ENCODE assay signal across 13 cellular contexts in the genomic region with DNA sequence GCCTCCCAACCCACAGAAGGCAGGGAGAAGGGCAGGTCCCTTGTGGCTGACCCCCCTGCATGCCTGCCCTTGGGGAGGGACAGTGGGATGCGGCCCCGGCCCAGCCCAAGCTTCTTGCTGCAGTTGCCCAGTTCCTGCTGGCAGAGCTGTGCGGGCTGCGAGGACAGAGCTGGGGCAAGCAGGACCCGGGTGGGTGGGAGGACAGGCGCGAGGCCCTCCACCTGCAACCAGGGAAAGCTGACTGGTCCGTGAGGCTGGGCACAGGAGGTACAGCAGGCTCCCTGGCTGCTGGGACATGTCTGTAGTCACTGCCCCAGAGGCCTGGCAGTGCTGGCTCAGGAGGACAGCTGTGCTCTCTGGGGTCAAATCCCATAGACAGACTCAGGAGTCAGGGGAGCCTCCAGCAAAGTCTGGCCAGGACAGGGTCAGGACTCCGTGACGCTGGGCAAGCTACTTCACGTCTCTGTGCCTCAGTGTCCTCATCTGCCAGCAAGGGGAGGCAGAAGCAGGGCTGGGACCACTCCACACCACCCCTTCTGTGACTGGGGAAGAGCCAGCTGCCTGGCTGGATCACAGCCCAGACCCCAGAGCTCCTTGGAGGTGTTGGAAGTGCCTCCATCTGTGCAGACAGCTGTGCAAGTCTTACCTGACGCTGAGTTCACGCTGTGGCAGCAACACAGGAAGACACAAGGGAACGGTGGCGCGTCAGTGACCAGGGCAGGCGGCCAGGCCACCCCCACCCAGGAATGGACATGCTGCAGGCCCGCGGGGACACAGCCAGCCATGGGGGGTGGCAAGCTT. TPM values are rescaled to one million over a fixed set of nuclear protein-coding genes. Genes with fewer than 3 reads are reported as not detected.
DNase-seq lines count a peak whose midpoint lies in the region; ATAC-seq and TF ChIP-seq lines count a peak whose summit lies in the region.
"Had no signal": no experiment of that assay in that cellular context is flagged by ENCODE, and none has a peak within 500 bp of the region (broad histone marks: within the 10 kb centered on the region; RNA-seq: fewer than 3 reads in every experiment).

No MANE protein-coding gene starts in this region.

- no peak for DNase-seq in activated CD8-positive, alpha-beta memory T cell treated with anti-CD3 and anti-CD28 coated beads, Interleukin-2, amount 10 ng/mL, durations not matched to agents 7 days and 5 days
- DNase-seq in activated CD8-positive, alpha-beta memory T cell treated with anti-CD3 and anti-CD28 coated beads for 24 hours = no peak
- DNase-seq in ascending aorta (ENCODE audit: low spot score in 2 of 2) (peak in 1 of 2 donors; percentile 61), lower lobe of right lung (no peak), transverse colon (no peak), kidney tubule cell (ENCODE audit: low spot score) (no peak), MG63 (no peak)
- DNase-seq: activated T-cell treated with anti-CD3 and anti-CD28 coated beads for 4 hours; anterior cingulate cortex; effector CD8-positive, alpha-beta T cell; NCI-H2227 treated with DMSO at 0.1 percent for 48 hours had no signal

- CTCF ChIA-PET in activated CD8-positive, alpha-beta memory T cell treated with anti-CD3 and anti-CD28 coated beads, Interleukin-2, amount 10 ng/mL, durations not matched to agents 7 days and 5 days (lab: Charles Lee) = interaction anchor here (1.1 kb wide), 1 partner anchor 79 kb away, joined by 3 read pairs; no protein-coding TSS in a partner anchor

- peaks cover 24% of the 10 kb centered on the region for H3K4me1 Mint-ChIP-seq in activated CD8-positive, alpha-beta memory T cell treated with anti-CD3 and anti-CD28 coated beads, Interleukin-2, amount 10 ng/mL, durations not matched to agents 7 days and 5 days

- H3K27ac ChIP-seq in ascending aorta (peak overlapping the region; percentile 1 to 53), lower lobe of right lung (peak overlapping the region; percentile 79), transverse colon (peak overlapping the region; percentile 67 to 74 (median 70))

- no peaks in the 10 kb centered on the region for H3K9me3 Mint-ChIP-seq in activated CD8-positive, alpha-beta memory T cell treated with anti-CD3 and anti-CD28 coated beads, Interleukin-2, amount 10 ng/mL, durations not matched to agents 7 days and 5 days (ENCODE audit: low read depth)

- H3K4me3 ChIP-seq in ascending aorta = no peak overlapping the region
- no peak overlapping the region for H3K4me3 ChIP-seq in lower lobe of right lung
- no peak overlapping the region for H3K4me3 ChIP-seq in transverse colon
- no peak overlapping the region for H3K4me3 ChIP-seq in MG63
- H3K4me3 ChIP-seq: thoracic aorta had no signal

- ATAC-seq in activated CD8-positive, alpha-beta memory T cell treated with anti-CD3 and anti-CD28 coated beads, Interleukin-2, amount 10 ng/mL, durations not matched to agents 7 days and 5 days = no peak
- ATAC-seq in lower lobe of right lung = no peak
- ATAC-seq in HG02610 (IDR thresholded peaks at IDR 0.05; ENCODE audit: unreplicated experiment) = no peak

- H3K36me3 ChIP-seq in ascending aorta (peaks cover 52 to 69% of the 10 kb centered on the region in 2 donors), lower lobe of right lung (peaks cover 74% of the 10 kb centered on the region), transverse colon (peaks cover 0 to 34% (median 13%) of the 10 kb centered on the region in 4 donors), MG63 (peaks cover 74% of the 10 kb centered on the region)

- 90% methylated on average over 17 of the region's 19 CpGs; no CpG with 5 or more reads in 1 of the 2 donors for WGBS in transverse colon (ENCODE audit: low coverage in 1 of 2), 2 donors

- TF ChIP-seq POLR2A in transverse colon (IDR thresholded peaks at IDR 0.05) = no peak

- H3K27me3 Mint-ChIP-seq in activated CD8-positive, alpha-beta memory T cell treated with anti-CD3 and anti-CD28 coated beads, Interleukin-2, amount 10 ng/mL, durations not matched to agents 7 days and 5 days = no peaks in the 10 kb centered on the region

- no peak for TF ChIP-seq CTCF in ascending aorta (IDR thresholded peaks at IDR 0.05)
- no peak for TF ChIP-seq CTCF in lower lobe of right lung (IDR thresholded peaks at IDR 0.05)
- TF ChIP-seq CTCF in transverse colon (IDR thresholded peaks at IDR 0.05) = no peak

- peaks cover 11% of the 10 kb centered on the region for H3K36me3 Mint-ChIP-seq in activated CD8-positive, alpha-beta memory T cell treated with anti-CD3 and anti-CD28 coated beads, Interleukin-2, amount 10 ng/mL, durations not matched to agents 7 days and 5 days

- H3K4me1 ChIP-seq in ascending aorta (peaks cover 0 to 10% of the 10 kb centered on the region in 2 donors), lower lobe of right lung (peaks cover 39% of the 10 kb centered on the region), transverse colon (peaks cover 4 to 11% (median 9%) of the 10 kb centered on the region in 4 donors)

- in situ Hi-C loops in transverse colon (cut with MboI; ENCODE audit: low pct_ligation_motif_present in 1 of 4, low pct_unique_long_range_greater_than_20kb in 1 of 4, low sequenced_read_pairs in 3 of 4) = no loop called here

- H3K27me3 ChIP-seq in ascending aorta (no peaks in the 10 kb centered on the region), lower lobe of right lung (ENCODE audit: low read depth) (no peaks in the 10 kb centered on the region), transverse colon (no peaks in the 10 kb centered on the region), MG63 (no peaks in the 10 kb centered on the region)

- no peak for TF ChIP-seq EP300 in transverse colon (IDR thresholded peaks at IDR 0.05; ENCODE audit: low read depth)

- H3K4me3 Mint-ChIP-seq in activated CD8-positive, alpha-beta memory T cell treated with anti-CD3 and anti-CD28 coated beads, Interleukin-2, amount 10 ng/mL, durations not matched to agents 7 days and 5 days = no peak overlapping the region

- intact Hi-C loops in ascending aorta (cut with DNase I) = no loop called here
- intact Hi-C loops in lower lobe of right lung (cut with DNase I) = no loop called here
- intact Hi-C loops in transverse colon (cut with DNase I; ENCODE audit: low total_unique reads) = no loop called here

- peak overlapping the region; percentile 86 for H3K27ac Mint-ChIP-seq in activated CD8-positive, alpha-beta memory T cell treated with anti-CD3 and anti-CD28 coated beads, Interleukin-2, amount 10 ng/mL, durations not matched to agents 7 days and 5 days

- no peaks in the 10 kb centered on the region for H3K9me3 ChIP-seq in ascending aorta
- no peaks in the 10 kb centered on the region for H3K9me3 ChIP-seq in lower lobe of right lung
- H3K9me3 ChIP-seq in transverse colon = no peaks in the 10 kb centered on the region
- H3K9me3 ChIP-seq in MG63 = peaks cover 2% of the 10 kb centered on the region; the same call in 1 of the 2 replicates
- H3K9me3 ChIP-seq: thoracic aorta had no signal

RNA-seq across cellular contexts. Expression of a gene that starts 13.0 kb away (rescaled TPM):
- total RNA-seq in activated CD8-positive, alpha-beta memory T cell treated with anti-CD3 and anti-CD28 coated beads, Interleukin-2, amount 10 ng/mL, durations not matched to agents 7 days and 5 days = 10 to 100 TPM; 41.1 to 41.9 TPM
- total RNA-seq in ascending aorta (95.4 TPM), lower lobe of right lung (31.5 TPM), transverse colon (100 to 1,000 TPM in 1 of 4 donors, 10 to 100 TPM in 3; 41.1 to 189 (median 68.5) TPM)
- total RNA-seq in MG63 (2014; rRNA removed; shearing (Covaris generic); ENCODE audit: low replicate concordance) = 17.1 and 35.9 TPM in 2 replicates

RNA-seq across cellular contexts. Expression of a gene that starts 26.5 kb away (rescaled TPM):
- total RNA-seq in activated CD8-positive, alpha-beta memory T cell treated with anti-CD3 and anti-CD28 coated beads, Interleukin-2, amount 10 ng/mL, durations not matched to agents 7 days and 5 days = 10 to 100 TPM; 13.5 to 18.2 TPM
- total RNA-seq in ascending aorta (17.5 TPM), lower lobe of right lung (13.7 TPM), transverse colon (1 to 10 TPM; 1.8 to 5.2 (median 2.1) TPM)
- total RNA-seq in MG63 (2014; rRNA removed; shearing (Covaris generic); ENCODE audit: low replicate concordance) = 14.4 and 20.8 TPM in 2 replicates

RNA-seq across cellular contexts. Expression of a gene that starts 36.2 kb away (rescaled TPM):
- total RNA-seq in activated CD8-positive, alpha-beta memory T cell treated with anti-CD3 and anti-CD28 coated beads, Interleukin-2, amount 10 ng/mL, durations not matched to agents 7 days and 5 days = 10 to 100 TPM; 26.0 to 33.4 TPM
- not detected for total RNA-seq in ascending aorta
- total RNA-seq in lower lobe of right lung = 3.6 TPM
- total RNA-seq in transverse colon = 10 to 100 TPM in 3 of 4 donors, 1 to 10 TPM in 1; 5.9 to 86.2 (median 19.4) TPM
- total RNA-seq in MG63 (2014; rRNA removed; shearing (Covaris generic); ENCODE audit: low replicate concordance) = 0.07 and 3.9 TPM in 2 replicates

RNA-seq across cellular contexts. Expression of a gene that starts 37.7 kb away (rescaled TPM):
- total RNA-seq in activated CD8-positive, alpha-beta memory T cell treated with anti-CD3 and anti-CD28 coated beads, Interleukin-2, amount 10 ng/mL, durations not matched to agents 7 days and 5 days = 10 to 100 TPM; 77.5 to 80.6 TPM
- total RNA-seq in ascending aorta (33.5 TPM), lower lobe of right lung (57.2 TPM), transverse colon (10 to 100 TPM; 29.2 to 55.7 (median 51.8) TPM)
- 96.5 and 126 TPM in 2 replicates for total RNA-seq in MG63 (2014; rRNA removed; shearing (Covaris generic); ENCODE audit: low replicate concordance)

RNA-seq across cellular contexts. Expression of a gene that starts 48.3 kb away (rescaled TPM):
- 10 to 100 TPM; 44.4 to 51.9 TPM for total RNA-seq in activated CD8-positive, alpha-beta memory T cell treated with anti-CD3 and anti-CD28 coated beads, Interleukin-2, amount 10 ng/mL, durations not matched to agents 7 days and 5 days
- total RNA-seq in ascending aorta = 42.9 TPM
- total RNA-seq in lower lobe of right lung = 54.5 TPM
- total RNA-seq in transverse colon = 10 to 100 TPM; 59.9 to 77.3 (median 71.4) TPM
- total RNA-seq in MG63 (2014; rRNA removed; shearing (Covaris generic); ENCODE audit: low replicate concordance) = 69.3 and 92.0 TPM in 2 replicates

Comparison
In these comparisons a context has a peak if more than half of its experiments do, and no peak if none do; other contexts are left out.
1. H3K27ac ChIP-seq: peak in every context shown above with its lines; median percentile 79 in lower lobe of right lung; 70 in transverse colon; 27 in ascending aorta.